ENCODE assay signal across 9 cellular contexts in the genomic region with DNA sequence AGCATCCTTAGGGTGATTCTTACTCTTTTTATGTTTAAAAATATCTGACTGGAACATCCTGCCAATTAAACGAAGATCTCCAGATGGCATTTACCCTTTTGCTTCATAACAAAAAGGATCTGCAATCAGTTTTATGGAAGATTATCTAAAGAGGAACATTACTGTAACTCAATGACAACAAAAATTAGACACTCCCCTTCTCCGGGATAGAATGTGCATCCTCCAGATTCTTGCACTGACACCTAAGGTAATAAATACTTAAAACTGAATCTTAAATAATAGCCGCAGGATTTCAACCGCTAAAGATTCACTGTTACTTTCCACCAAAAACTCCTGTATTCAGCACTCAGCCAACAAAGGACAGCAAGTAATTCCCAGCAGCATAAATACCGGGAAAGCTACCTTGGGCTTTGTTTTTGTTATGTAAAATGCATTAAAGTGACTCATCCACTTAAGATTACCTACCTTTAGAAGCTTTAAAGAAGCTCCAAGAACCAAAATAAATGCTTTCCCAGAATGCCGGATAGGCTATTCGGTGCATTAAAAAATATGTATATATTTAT. TPM values are rescaled to one million over a fixed set of nuclear protein-coding genes. Genes with fewer than 3 reads are reported as not detected.
A peak's percentile ranks its signal among the peaks of the same experiment; 100 is the strongest.
DNase-seq lines count a peak whose midpoint lies in the region; ATAC-seq and TF ChIP-seq lines count a peak whose summit lies in the region.
"Had no signal": no experiment of that assay in that cellular context is flagged by ENCODE, and none has a peak within 500 bp of the region (broad histone marks: within the 10 kb centered on the region; RNA-seq: fewer than 3 reads in every experiment).

No MANE protein-coding gene starts in this region.

- H3K36me3 ChIP-seq in ovary: no peaks in the 10 kb centered on the region
- H3K36me3 ChIP-seq in colonic mucosa: no peaks in the 10 kb centered on the region

- TF ChIP-seq EP300 in ovary (IDR thresholded peaks at IDR 0.05): no peak

- no peak for TF ChIP-seq POLR2A in ovary (IDR thresholded peaks at IDR 0.05)

- ATAC-seq in GM19351 (IDR thresholded peaks at IDR 0.05; ENCODE audit: unreplicated experiment) (no peak), HG02973 (IDR thresholded peaks at IDR 0.05; ENCODE audit: unreplicated experiment) (no peak)

- H3K9me3 ChIP-seq in ovary: no peaks in the 10 kb centered on the region
- no peaks in the 10 kb centered on the region for H3K9me3 ChIP-seq in colonic mucosa

- intact Hi-C loops in ovary (cut with DNase I): no loop called here
- intact Hi-C loops in colonic mucosa (cut with DNase I): no loop called here

- no peak overlapping the region for H3K9ac ChIP-seq in colonic mucosa (ENCODE audit: low read depth in 2 of 2, low read length in 2 of 2)

- H3K4me3 ChIP-seq in epithelial cell of esophagus (ENCODE audit: low read length): no peak overlapping the region
- peak overlapping the region; percentile 73 for H3K4me3 ChIP-seq in ovary
- H3K4me3 ChIP-seq in colonic mucosa: no peak overlapping the region

- TF ChIP-seq CTCF in epithelial cell of esophagus (IDR thresholded peaks at IDR 0.05; ENCODE audit: insufficient read depth, low read depth, low read length, missing control alignments) (no peak), ovary (IDR thresholded peaks at IDR 0.05) (no peak), colonic mucosa (IDR thresholded peaks at IDR 0.05) (no peak)

- WGBS in ovary, 3 donors: 33 to 50% (median 40%) methylated on average over 7 of the region's 7 CpGs

- peak; percentile 6 for DNase-seq in Daoy (ENCODE audit: low read depth)
- DNase-seq in NCI-H146 treated with DMSO at 0.1 percent for 48 hours (lab: John Stamatoyannopoulos, UW; ENCODE audit: unreplicated experiment): peak; percentile 47
- peak; percentile 32 for DNase-seq in epithelial cell of esophagus (ENCODE audit: low read depth)
- DNase-seq in ovary: no peak
- DNase-seq in effector CD4-positive, alpha-beta T cell: no peak
- DNase-seq in colonic mucosa: no peak
- DNase-seq: activated naive CD4-positive, alpha-beta T cell treated with anti-CD3 and anti-CD28 coated beads, Interleukin-2, amount 50 U/mL, for 16 hours had no signal

- no peaks in the 10 kb centered on the region for H3K27me3 ChIP-seq in ovary
- peaks cover 22% of the 10 kb centered on the region for H3K27me3 ChIP-seq in colonic mucosa

- no peak overlapping the region for H3K27ac ChIP-seq in ovary
- no peak overlapping the region for H3K27ac ChIP-seq in colonic mucosa

- H3K4me1 ChIP-seq in ovary (ENCODE audit: insufficient read depth) (no peaks in the 10 kb centered on the region), colonic mucosa (no peaks in the 10 kb centered on the region)

RNA-seq across cellular contexts. Expression of gene CACNA2D1, which starts 1.6 kb away (rescaled TPM):
- 4.3 and 5.4 TPM in 2 replicates for total RNA-seq in Daoy (2014; rRNA removed; shearing (Covaris generic))
- 10 to 100 TPM; 12.2 to 30.9 (median 18.8) TPM for total RNA-seq in ovary
- polyA plus RNA-seq in ovary: 10 to 100 TPM in 1 of 2 donors, 1 to 10 TPM in 1; 6.6 to 34.2 TPM
- total RNA-seq in colonic mucosa: 1 to 10 TPM; 1.4 to 9.3 TPM

Comparison
In these comparisons a context has a peak if more than half of its experiments do, and no peak if none do; other contexts are left out.
1. DNase-seq: peak in Daoy (single experiment), NCI-H146 treated with DMSO at 0.1 percent for 48 hours (single experiment) and epithelial cell of esophagus (single experiment); none in ovary (0 of 5), effector CD4-positive, alpha-beta T cell (single experiment) and colonic mucosa (single experiment).